In the genomic region with DNA sequence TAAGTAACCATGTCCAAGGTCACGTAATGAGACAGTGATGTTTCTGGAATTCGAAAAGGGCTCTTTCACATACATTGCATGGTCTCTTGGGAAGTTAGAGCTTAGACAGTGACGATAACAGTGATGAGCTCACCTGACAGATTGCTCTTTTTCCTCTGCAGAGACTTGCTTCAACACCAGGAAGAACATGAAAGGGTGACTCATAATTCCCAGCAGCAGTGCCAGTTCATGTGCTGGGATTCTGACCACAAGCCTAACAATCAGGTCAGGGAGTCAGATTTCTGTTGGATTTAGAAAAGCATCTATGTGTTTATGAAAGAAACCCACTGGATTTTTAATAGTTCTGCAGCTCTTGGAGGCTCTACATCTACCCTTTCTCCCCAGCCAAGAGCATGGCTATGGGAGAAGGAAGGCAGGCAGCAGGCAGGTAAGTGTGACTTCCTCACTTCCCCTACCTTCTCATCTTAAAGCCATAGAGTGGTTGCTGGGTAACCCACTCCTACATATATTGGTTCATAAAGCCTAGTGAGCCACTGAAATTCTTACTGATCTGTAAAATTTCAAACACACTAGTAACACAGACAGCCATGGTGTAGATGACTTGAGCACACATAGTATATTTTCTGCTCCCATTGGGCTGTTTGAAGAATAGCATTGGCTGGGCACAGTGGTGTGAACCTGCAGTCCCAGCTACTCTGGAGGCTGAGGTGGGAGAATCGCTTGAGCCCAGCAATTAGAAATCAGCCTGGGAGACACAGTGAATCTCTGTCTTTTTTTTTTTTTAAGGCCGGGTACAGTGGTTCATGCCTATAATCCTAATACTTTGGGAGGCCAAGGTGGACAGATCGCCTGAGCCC, we compare ENCODE assay signal across 8 cellular contexts. TPM values are rescaled to one million over a fixed set of nuclear protein-coding genes. Genes with fewer than 3 reads are reported as not detected.
DNase-seq lines count a peak whose midpoint lies in the region; ATAC-seq and TF ChIP-seq lines count a peak whose summit lies in the region.

No MANE protein-coding gene starts in this region.

- H3K27me3 Mint-ChIP-seq in natural killer cell (ENCODE audit: low read depth in 2 of 2) = no peaks in the 10 kb centered on the region

- no peaks in the 10 kb centered on the region for H3K27me3 ChIP-seq in Karpas-422 (ENCODE audit: low read length)

- H2AFZ ChIP-seq in Karpas-422 (ENCODE audit: low read length) = no peak overlapping the region

- H3K9me3 ChIP-seq in Karpas-422 (ENCODE audit: low read length) = no peaks in the 10 kb centered on the region

- no peak overlapping the region for H3K27ac ChIP-seq in Karpas-422 (ENCODE audit: low read length)

- intact Hi-C loops in natural killer cell (cut with micrococcal nuclease) = no loop called here

- no peaks in the 10 kb centered on the region for H3K36me3 Mint-ChIP-seq in natural killer cell

- H3K9me3 Mint-ChIP-seq in natural killer cell = no peaks in the 10 kb centered on the region

- DNase-seq in M059J (ENCODE audit: low read depth) (peak; percentile 99), dermis microvascular lymphatic vessel endothelial cell (ENCODE audit: low read depth in 2 of 2) (peak; percentile 85 to 98), pulmonary artery endothelial cell (ENCODE audit: low read depth, low spot score) (peak; percentile 10), natural killer cell (no peak), GF-D8 (lab: John Stamatoyannopoulos, UW) (no peak), Karpas-422 (no peak)

- H3K9me2 ChIP-seq in Karpas-422 (replicated peaks; ENCODE audit: insufficient read depth, low read length) = no peaks in the 10 kb centered on the region

- H3K79me2 ChIP-seq in Karpas-422 (ENCODE audit: low read length) = no peaks in the 10 kb centered on the region

- H4K20me1 ChIP-seq in Karpas-422 (ENCODE audit: insufficient read depth, low read depth, low read length) = no peaks in the 10 kb centered on the region

- H3K4me3 ChIP-seq in Karpas-422 (ENCODE audit: low read length) = no peak overlapping the region

- H3K27ac Mint-ChIP-seq in natural killer cell = no peak overlapping the region

- H3K36me3 ChIP-seq in Karpas-422 (ENCODE audit: insufficient read depth, low read length) = no peaks in the 10 kb centered on the region

- no peak for TF ChIP-seq CTCF in natural killer cell (IDR thresholded peaks at IDR 0.05)

- H3K4me2 ChIP-seq in Karpas-422 (ENCODE audit: low read depth, low read length, poor library complexity, severe bottlenecking) = no peak overlapping the region

- H3K9ac ChIP-seq in Karpas-422 (ENCODE audit: low read length) = no peak overlapping the region

- no peaks in the 10 kb centered on the region for H3K4me1 ChIP-seq in Karpas-422 (ENCODE audit: low read length)

- H3K4me3 Mint-ChIP-seq in natural killer cell = no peak overlapping the region

- ATAC-seq in GM18867 (IDR thresholded peaks at IDR 0.05; ENCODE audit: unreplicated experiment) (peak; percentile 54), natural killer cell (no peak), HG03457 (IDR thresholded peaks at IDR 0.05; ENCODE audit: unreplicated experiment) (no peak)

- H3K4me1 Mint-ChIP-seq in natural killer cell = peaks cover 5 to 12% of the 10 kb centered on the region in 2 donors

RNA-seq across cellular contexts. Expression of a gene that starts 44.4 kb away (rescaled TPM):
- 32.3 and 53.3 TPM in 2 replicates for total RNA-seq in M059J (2014; rRNA removed; shearing (Covaris generic))
- total RNA-seq in dermis microvascular lymphatic vessel endothelial cell = 23.1 and 31.7 TPM in 2 replicates
- total RNA-seq in pulmonary artery endothelial cell = 40.2 and 43.4 TPM in 2 replicates
- 100 to 1,000 TPM; 113 to 185 (median 130) TPM for total RNA-seq in natural killer cell
- 11.1 and 39.5 TPM in 2 replicates for total RNA-seq in Karpas-422 (2014; rRNA removed; shearing (Covaris generic); ENCODE audit: low replicate concordance)

Comparison
In these comparisons a context has a peak if more than half of its experiments do, and no peak if none do; other contexts are left out.
1. DNase-seq: peak in M059J (single experiment), dermis microvascular lymphatic vessel endothelial cell (2 of 2) and pulmonary artery endothelial cell (single experiment); none in natural killer cell (single experiment), GF-D8 (single experiment) and Karpas-422 (single experiment).